Comparison of ENCODE assay signal across 15 cellular contexts in genomic region chr1:185934476-185935189, GRCh38.
A peak's percentile ranks its signal among the peaks of the same experiment; 100 is the strongest.
DNase-seq lines count a peak whose midpoint lies in the region; ATAC-seq, FAIRE-seq and TF ChIP-seq lines count a peak whose summit lies in the region.
"Had no signal": no experiment of that assay in that cellular context is flagged by ENCODE, and none has a peak within 500 bp of the region (broad histone marks: within the 10 kb centered on the region; RNA-seq: fewer than 3 reads in every experiment).

No MANE protein-coding gene starts in this region.

- H3K27me3 Mint-ChIP-seq in natural killer cell (ENCODE audit: low read depth in 2 of 2): no peaks in the 10 kb centered on the region
- H3K27me3 Mint-ChIP-seq: IgD-negative memory B cell, memory B cell had no signal

- intact Hi-C loops in left cardiac atrium (cut with DNase I): no loop called here
- intact Hi-C loops in natural killer cell (cut with micrococcal nuclease): no loop called here
- intact Hi-C loops in esophagus muscularis mucosa (cut with DNase I): no loop called here

- 86% methylated on average over 5 of the region's 5 CpGs for WGBS in esophagus muscularis mucosa

- no peaks in the 10 kb centered on the region for H3K79me2 ChIP-seq in KMS-11 (ENCODE audit: insufficient read depth, low read depth)

- H3K9me3 ChIP-seq in esophagus muscularis mucosa: peaks cover 0 to 4% (median 0%) of the 10 kb centered on the region in 4 donors
- H3K9me3 ChIP-seq: SJCRH30 had no signal

- no peak for TF ChIP-seq POLR2A in esophagus muscularis mucosa (IDR thresholded peaks at IDR 0.05; ENCODE audit: low read depth)

- H3K9ac ChIP-seq in KMS-11: peak overlapping the region; percentile 15; the same call in 1 of the 2 replicates

- H2AFZ ChIP-seq in KMS-11 (ENCODE audit: low read depth): 0 out of 2 replicates have a peak overlapping the region, but pooled peaks have one; percentile 8

- H3K27me3 ChIP-seq in KMS-11 (ENCODE audit: insufficient read depth, low read depth): no peaks in the 10 kb centered on the region
- no peaks in the 10 kb centered on the region for H3K27me3 ChIP-seq in esophagus muscularis mucosa
- H3K27me3 ChIP-seq: heart right ventricle, SJCRH30 had no signal

- no peak for TF ChIP-seq CTCF in KMS-11 (conservative IDR thresholded peaks at IDR 0.05; ENCODE audit: low read depth, low read length)
- TF ChIP-seq CTCF in astrocyte of the cerebellum (IDR thresholded peaks at IDR 0.05; ENCODE audit: low read depth, low read length, missing control alignments): no peak
- no peak for TF ChIP-seq CTCF in natural killer cell (IDR thresholded peaks at IDR 0.05)
- TF ChIP-seq CTCF in esophagus muscularis mucosa (IDR thresholded peaks at IDR 0.05): no peak

- H4K20me1 ChIP-seq in KMS-11 (ENCODE audit: insufficient read depth): no peaks in the 10 kb centered on the region

- in situ Hi-C loops in ACHN (cut with HindIII; ENCODE audit: low pct_ligation_motif_present, low pct_unique_long_range_greater_than_20kb, low sequenced_read_pairs): no loop called here
- in situ Hi-C loops in astrocyte of the cerebellum (cut with HindIII; ENCODE audit: low sequenced_read_pairs): no loop called here

- H3K4me1 Mint-ChIP-seq in natural killer cell: no peaks in the 10 kb centered on the region

- FAIRE-seq in islet of Langerhans (lab: Jason Lieb, UNC): peak; percentile 5

- H3K4me3 Mint-ChIP-seq in natural killer cell: no peak overlapping the region
- H3K4me3 Mint-ChIP-seq: activated B cell treated with CpG ODN at 0.5 μM for 24 hours, IgD-negative memory B cell, memory B cell had no signal

- H3K27ac ChIP-seq in KMS-11: peak overlapping the region; percentile 72
- H3K27ac ChIP-seq in esophagus muscularis mucosa (replicated peaks in 1 of 4): no peak overlapping the region
- H3K27ac ChIP-seq: heart right ventricle, SJCRH30 had no signal

- H3K4me3 ChIP-seq in KMS-11 (IDR thresholded peaks at IDR 0.05; ENCODE audit: insufficient read depth, low read depth, low read length) (peak overlapping the region; percentile 85), astrocyte of the cerebellum (ENCODE audit: low read depth, low read length) (no peak overlapping the region), esophagus muscularis mucosa (no peak overlapping the region)
- H3K4me3 ChIP-seq: heart right ventricle, SJCRH30 had no signal

- no peak for ATAC-seq in left cardiac atrium
- ATAC-seq in GM21360 (IDR thresholded peaks at IDR 0.05; ENCODE audit: unreplicated experiment): no peak
- no peak for ATAC-seq in natural killer cell
- ATAC-seq: heart right ventricle had no signal

- H3K36me3 Mint-ChIP-seq in natural killer cell: no peaks in the 10 kb centered on the region
- H3K36me3 Mint-ChIP-seq: IgD-negative memory B cell had no signal

- peak overlapping the region; percentile 53 for H3K4me2 ChIP-seq in KMS-11

- peaks cover 0 to 3% of the 10 kb centered on the region in 2 donors for H3K9me3 Mint-ChIP-seq in natural killer cell
- H3K9me3 Mint-ChIP-seq: memory B cell had no signal

- H3K36me3 ChIP-seq in KMS-11 (ENCODE audit: insufficient read depth) (no peaks in the 10 kb centered on the region), esophagus muscularis mucosa (no peaks in the 10 kb centered on the region)
- H3K36me3 ChIP-seq: SJCRH30 had no signal

- DNase-seq in ACHN: peak; percentile 18
- DNase-seq in astrocyte of the cerebellum (ENCODE audit: low read depth): peak; percentile 62
- no peak for DNase-seq in left cardiac atrium
- no peak for DNase-seq in natural killer cell
- DNase-seq in esophagus muscularis mucosa (ENCODE audit: extremely low spot score): no peak
- DNase-seq: activated B cell treated with CpG ODN at 0.5 μM for 24 hours; activated T-cell treated with anti-CD3 and anti-CD28 coated beads, Interleukin-2, amount 50 U/mL, for 1 hour; heart right ventricle; NCI-H1694; SJCRH30 had no signal

- H3K27ac Mint-ChIP-seq in natural killer cell: no peak overlapping the region
- H3K27ac Mint-ChIP-seq: activated B cell treated with CpG ODN at 0.5 μM for 24 hours, IgD-negative memory B cell, memory B cell had no signal

- H3K4me1 ChIP-seq in KMS-11 (ENCODE audit: low read depth, poor library complexity, severe bottlenecking): peaks cover 60% of the 10 kb centered on the region
- peaks cover 0 to 24% (median 19%) of the 10 kb centered on the region in 4 donors for H3K4me1 ChIP-seq in esophagus muscularis mucosa

- no peak for TF ChIP-seq EP300 in esophagus muscularis mucosa (IDR thresholded peaks at IDR 0.05)

Comparison
In these comparisons a context has a peak if more than half of its experiments do, and no peak if none do; other contexts are left out.
1. DNase-seq: peak in ACHN (single experiment) and astrocyte of the cerebellum (single experiment); none in left cardiac atrium (single experiment), natural killer cell (single experiment) and esophagus muscularis mucosa (single experiment).